In genomic region chr1:100265931-100266830, GRCh38 we compare ENCODE assay signal across 8 cellular contexts. TPM values are rescaled to one million over a fixed set of nuclear protein-coding genes. Genes with fewer than 3 reads are reported as not detected.
A peak's percentile ranks its signal among the peaks of the same experiment; 100 is the strongest.
DNase-seq lines count a peak whose midpoint lies in the region; ATAC-seq and TF ChIP-seq lines count a peak whose summit lies in the region.

TSS of gene RTCA (plus strand) at chr1:100266216. CDS start at chr1:100266376, 160 bp downstream.

- CTCF ChIA-PET in CD8-positive, alpha-beta memory T cell (lab: Charles Lee), result interaction anchor here (0.7 to 2.6 kb wide), 10 partner anchors 17 to 194 kb away, joined by 3 to 11 read pairs (median 4); partner anchors contain the start of genes CDC14A and DBT

- no peaks in the 10 kb centered on the region for H3K9me3 ChIP-seq in CD8-positive, alpha-beta memory T cell (ENCODE audit: low read length)

- POLR2A ChIA-PET in CD8-positive, alpha-beta memory T cell (lab: Charles Lee), result interaction anchor here (0.6 to 2.2 kb wide), 11 partner anchors 17 to 188 kb away, joined by 3 to 13 read pairs (median 3); partner anchors contain the start of genes CDC14A, DBT, SASS6 and TRMT13

- H3K27ac ChIP-seq in CD8-positive, alpha-beta memory T cell (ENCODE audit: low read depth, low read length), result peak within 1 kb of the TSS; percentile 93

- peaks cover 45 to 60% (median 54%) of the 10 kb centered on the region in 3 donors for H3K4me1 Mint-ChIP-seq in CD8-positive, alpha-beta memory T cell
- H3K4me1 Mint-ChIP-seq in effector memory CD8-positive, alpha-beta T cell (ENCODE audit: low read depth in 2 of 2), result peaks cover 34 to 45% of the 10 kb centered on the region in 2 donors
- peaks cover 29% of the 10 kb centered on the region for H3K4me1 Mint-ChIP-seq in memory B cell

- peaks cover 10 to 46% (median 15%) of the 10 kb centered on the region in 3 donors for H3K36me3 Mint-ChIP-seq in CD8-positive, alpha-beta memory T cell
- H3K36me3 Mint-ChIP-seq in effector memory CD8-positive, alpha-beta T cell (ENCODE audit: insufficient read depth), result peaks cover 48% of the 10 kb centered on the region
- peaks cover 27% of the 10 kb centered on the region for H3K36me3 Mint-ChIP-seq in memory B cell

- no peak for TF ChIP-seq CTCF in GM20000 (IDR thresholded peaks at IDR 0.05; ENCODE audit: extremely low read depth, missing control alignments)

- peak within 1 kb of the TSS; percentile 80 to 98 (median 98) for H3K27ac Mint-ChIP-seq in CD8-positive, alpha-beta memory T cell
- peak within 1 kb of the TSS; percentile 99 for H3K27ac Mint-ChIP-seq in effector memory CD8-positive, alpha-beta T cell
- peak within 1 kb of the TSS; percentile 96 for H3K27ac Mint-ChIP-seq in memory B cell

- H3K27me3 ChIP-seq in CD8-positive, alpha-beta memory T cell (ENCODE audit: insufficient read depth, low read length, poor library complexity, severe bottlenecking), result no peaks in the 10 kb centered on the region

- peak within 1 kb of the TSS; percentile 97 for H3K4me3 ChIP-seq in CD8-positive, alpha-beta memory T cell (ENCODE audit: low read length)

- H3K36me3 ChIP-seq in CD8-positive, alpha-beta memory T cell (ENCODE audit: insufficient read depth, low read length), result peaks cover 8% of the 10 kb centered on the region

- H3K9me3 Mint-ChIP-seq in CD8-positive, alpha-beta memory T cell, result peaks cover 0 to 3% (median 2%) of the 10 kb centered on the region in 5 donors
- H3K9me3 Mint-ChIP-seq in effector memory CD8-positive, alpha-beta T cell, result no peaks in the 10 kb centered on the region
- no peaks in the 10 kb centered on the region for H3K9me3 Mint-ChIP-seq in memory B cell

- peak; percentile 93 for ATAC-seq in effector memory CD8-positive, alpha-beta T cell (replicated peaks)
- ATAC-seq in memory B cell (ENCODE audit: low read depth), result peak; percentile 94

- peak within 1 kb of the TSS; percentile 94 to 100 (median 100) for H3K4me3 Mint-ChIP-seq in CD8-positive, alpha-beta memory T cell
- peak within 1 kb of the TSS; percentile 97 to 100 for H3K4me3 Mint-ChIP-seq in effector memory CD8-positive, alpha-beta T cell
- H3K4me3 Mint-ChIP-seq in memory B cell, result peak within 1 kb of the TSS; percentile 100

- H3K27me3 Mint-ChIP-seq in CD8-positive, alpha-beta memory T cell, result peaks cover 0 to 4% of the 10 kb centered on the region in 2 donors
- no peaks in the 10 kb centered on the region for H3K27me3 Mint-ChIP-seq in effector memory CD8-positive, alpha-beta T cell
- H3K27me3 Mint-ChIP-seq in memory B cell, result no peaks in the 10 kb centered on the region

- H3K4me1 ChIP-seq in CD8-positive, alpha-beta memory T cell (ENCODE audit: insufficient read depth, low read length), result peaks cover 36% of the 10 kb centered on the region

- DNase-seq in CD8-positive, alpha-beta memory T cell, result peak; percentile 93 to 98 (median 95)
- DNase-seq in GM20000 (ENCODE audit: low spot score) (peak; percentile 88), HT-29 (ENCODE audit: low spot score) (peak; percentile 99), NOMO-1 (lab: John Stamatoyannopoulos, UW; ENCODE audit: unreplicated experiment in 2 of 2) (peak; percentile 95 to 96), memory B cell (ENCODE audit: low spot score in 2 of 2) (peak; percentile 88 to 89)
- DNase-seq in activated CD8-positive, alpha-beta memory T cell treated with anti-CD3 and anti-CD28 coated beads for 4 hours (ENCODE audit: low read depth in 2 of 2), result peak; percentile 91
- peak; percentile 90 to 94 (median 93) for DNase-seq in effector memory CD8-positive, alpha-beta T cell
- peak; percentile 91 for DNase-seq in stimulated activated CD8-positive, alpha-beta memory T cell treated with anti-CD3 and anti-CD28 coated beads, Interleukin-12 subunit alpha, Interleukin-12 subunit beta, amount 100 ng/mL, for 24 hours (ENCODE audit: extremely low read depth)

RNA-seq across cellular contexts. Expression of gene RTCA, which starts in this region (rescaled TPM):
- 10 to 100 TPM; 64.5 to 68.3 TPM for total RNA-seq in CD8-positive, alpha-beta memory T cell
- 25.2 TPM for polyA plus RNA-seq in CD8-positive, alpha-beta memory T cell
- total RNA-seq in HT-29 (2014; rRNA removed; shearing (Covaris generic)), result 19.8 and 25.5 TPM in 2 replicates

Comparison
In these comparisons a context has a peak if more than half of its experiments do, and no peak if none do; other contexts are left out.
1. Peak in every context shown above with its lines: DNase-seq, ATAC-seq, H3K4me3 ChIP-seq and H3K27ac ChIP-seq.